8 cellular contexts compared by ENCODE assay signal in the genomic region with DNA sequence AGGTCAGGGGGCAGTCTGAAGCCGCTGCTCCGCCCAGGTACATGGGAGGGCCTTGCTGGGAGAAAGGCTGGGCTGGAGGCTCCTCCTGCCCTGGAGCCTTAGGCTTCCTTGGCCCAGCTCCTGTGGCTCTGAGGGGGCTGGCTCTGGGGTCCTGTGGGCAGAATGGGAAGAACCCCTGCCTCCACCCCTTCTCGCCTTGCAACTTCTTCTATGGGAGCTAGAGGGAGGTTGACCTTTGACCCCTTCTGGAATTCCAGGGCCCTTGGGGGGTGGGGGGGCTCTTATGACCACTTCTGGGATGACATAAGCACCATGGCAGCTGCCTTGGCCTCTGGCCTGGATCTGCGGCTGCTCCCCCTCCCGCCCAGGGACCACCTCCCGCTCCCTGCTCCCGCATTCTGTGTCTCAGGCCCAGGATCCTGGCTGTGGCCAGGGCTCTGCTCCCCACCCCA. TPM values are rescaled to one million over a fixed set of nuclear protein-coding genes. Genes with fewer than 3 reads are reported as not detected.
DNase-seq lines count a peak whose midpoint lies in the region; ATAC-seq and TF ChIP-seq lines count a peak whose summit lies in the region.
"Had no signal": no experiment of that assay in that cellular context is flagged by ENCODE, and none has a peak within 500 bp of the region (broad histone marks: within the 10 kb centered on the region; RNA-seq: fewer than 3 reads in every experiment).

No MANE protein-coding gene starts in this region.

- TF ChIP-seq CTCF in OCI-LY1 (IDR thresholded peaks at IDR 0.05; ENCODE audit: low read length) (no peak), esophagus squamous epithelium (IDR thresholded peaks at IDR 0.05) (no peak), uterus (IDR thresholded peaks at IDR 0.05) (no peak)

- H3K4me1 ChIP-seq in OCI-LY1 (ENCODE audit: insufficient read depth, low read length, severe bottlenecking) (peaks cover 52% of the 10 kb centered on the region), esophagus squamous epithelium (peaks cover 55 to 90% (median 64%) of the 10 kb centered on the region in 3 donors), mucosa of stomach (ENCODE audit: control insufficient read depth, insufficient read depth, low read length) (peaks cover 57% of the 10 kb centered on the region), uterus (peaks cover 40 to 56% of the 10 kb centered on the region in 2 donors)

- no peaks in the 10 kb centered on the region for H3K9me2 ChIP-seq in OCI-LY1 (ENCODE audit: low read depth, low read length)

- H3K9ac ChIP-seq in OCI-LY1 (ENCODE audit: low read length) (no peak overlapping the region), mucosa of stomach (ENCODE audit: low read length) (peak overlapping the region; percentile 39)

- H3K9me3 ChIP-seq in OCI-LY1 (ENCODE audit: low read length), result no peaks in the 10 kb centered on the region
- no peaks in the 10 kb centered on the region for H3K9me3 ChIP-seq in esophagus squamous epithelium
- H3K9me3 ChIP-seq in mucosa of stomach (ENCODE audit: control insufficient read depth, low read length), result no peaks in the 10 kb centered on the region
- H3K9me3 ChIP-seq in uterus, result no peaks in the 10 kb centered on the region

- peaks cover 38% of the 10 kb centered on the region for H3K4me1 Mint-ChIP-seq in stimulated activated naive CD8-positive, alpha-beta T cell treated with anti-CD3 and anti-CD28 coated beads, Interleukin-15, amount 100 ng/mL, for 72 hours

- no peaks in the 10 kb centered on the region for H3K27me3 ChIP-seq in OCI-LY1 (ENCODE audit: insufficient read depth, low read length)
- no peaks in the 10 kb centered on the region for H3K27me3 ChIP-seq in esophagus squamous epithelium
- no peaks in the 10 kb centered on the region for H3K27me3 ChIP-seq in mucosa of stomach (ENCODE audit: control insufficient read depth, insufficient read depth, low read length)
- no peaks in the 10 kb centered on the region for H3K27me3 ChIP-seq in uterus

- H3K4me3 ChIP-seq in OCI-LY1 (ENCODE audit: low read depth, low read length, poor library complexity, severe bottlenecking) (no peak overlapping the region), esophagus squamous epithelium (no peak overlapping the region), mucosa of stomach (ENCODE audit: low read length) (no peak overlapping the region), uterus (no peak overlapping the region)

- TF ChIP-seq POLR2A in esophagus squamous epithelium (IDR thresholded peaks at IDR 0.05), result no peak
- peak in 1 of 2 donors; percentile 41 for TF ChIP-seq POLR2A in uterus (IDR thresholded peaks at IDR 0.05)

- H2AFZ ChIP-seq in OCI-LY1 (ENCODE audit: low read length), result no peak overlapping the region

- peaks cover 5% of the 10 kb centered on the region; the same call in 1 of the 2 replicates for H3F3A ChIP-seq in OCI-LY1 (ENCODE audit: insufficient read depth, low read length)

- no peak for DNase-seq in esophagus squamous epithelium (lab: John Stamatoyannopoulos, UW)
- DNase-seq in uterus, result peak; percentile 85 to 87
- no peak for DNase-seq in stimulated activated naive CD8-positive, alpha-beta T cell treated with anti-CD3 and anti-CD28 coated beads, Interleukin-15, amount 100 ng/mL, for 72 hours
- no peak for DNase-seq in MV-4-11 (lab: John Stamatoyannopoulos, UW)
- DNase-seq: NCI-H1105 treated with DMSO at 0.1 percent for 48 hours had no signal

- H3K4me3 Mint-ChIP-seq in stimulated activated naive CD8-positive, alpha-beta T cell treated with anti-CD3 and anti-CD28 coated beads, Interleukin-15, amount 100 ng/mL, for 72 hours, result no peak overlapping the region

- no peak for ATAC-seq in stimulated activated naive CD8-positive, alpha-beta T cell treated with anti-CD3 and anti-CD28 coated beads, Interleukin-15, amount 100 ng/mL, for 72 hours
- no peak for ATAC-seq in GM18858 (IDR thresholded peaks at IDR 0.05; ENCODE audit: unreplicated experiment)

- H3K79me2 ChIP-seq in OCI-LY1 (ENCODE audit: insufficient read depth, low read length), result no peaks in the 10 kb centered on the region

- no peaks in the 10 kb centered on the region for H3K9me3 Mint-ChIP-seq in stimulated activated naive CD8-positive, alpha-beta T cell treated with anti-CD3 and anti-CD28 coated beads, Interleukin-15, amount 100 ng/mL, for 72 hours

- 63 to 87% methylated on average over 4 to 5 of the region's 7 CpGs for WGBS in esophagus squamous epithelium, 2 donors

- H3K27ac Mint-ChIP-seq in stimulated activated naive CD8-positive, alpha-beta T cell treated with anti-CD3 and anti-CD28 coated beads, Interleukin-15, amount 100 ng/mL, for 72 hours, result no peak overlapping the region

- H3K27ac ChIP-seq in OCI-LY1 (ENCODE audit: low read depth, low read length, poor library complexity, severe bottlenecking) (peak overlapping the region; percentile 27), esophagus squamous epithelium (peak overlapping the region; percentile 54 to 99 (median 94)), uterus (peak overlapping the region; percentile 99 to 100)

- intact Hi-C loops in esophagus squamous epithelium (cut with DNase I) (loop anchor here (10.0 kb wide), 1 partner anchor 339 kb away; no protein-coding TSS in a partner anchor), uterus (cut with DNase I; ENCODE audit: low total_unique reads) (loop anchor here (10.0 kb wide), 1 partner anchor 349 kb away; no protein-coding TSS in a partner anchor)

- H4K20me1 ChIP-seq in OCI-LY1 (ENCODE audit: insufficient read depth, low read length), result no peaks in the 10 kb centered on the region

- H3K27me3 Mint-ChIP-seq in stimulated activated naive CD8-positive, alpha-beta T cell treated with anti-CD3 and anti-CD28 coated beads, Interleukin-15, amount 100 ng/mL, for 72 hours, result no peaks in the 10 kb centered on the region

- no peak overlapping the region for H3K4me2 ChIP-seq in OCI-LY1 (ENCODE audit: low read length)

- H3K36me3 ChIP-seq in OCI-LY1 (ENCODE audit: insufficient read depth, low read length) (peaks cover 18% of the 10 kb centered on the region), esophagus squamous epithelium (peaks cover 12 to 82% (median 14%) of the 10 kb centered on the region in 3 donors), mucosa of stomach (ENCODE audit: control insufficient read depth, insufficient read depth, low read length) (peaks cover 31% of the 10 kb centered on the region), uterus (no peaks in the 10 kb centered on the region)

RNA-seq across cellular contexts. Expression of a gene that starts 32.2 kb away (rescaled TPM):
- total RNA-seq in esophagus squamous epithelium (1 to 10 TPM; 6.1 to 8.7 (median 7.2) TPM), uterus (10 to 100 TPM in 2 of 4 donors, 1 to 10 TPM in 2; 1.8 to 31.0 (median 14.5) TPM)

RNA-seq across cellular contexts. Expression of a gene that starts 34.7 kb away (rescaled TPM):
- total RNA-seq in esophagus squamous epithelium (100 to 1,000 TPM in 1 of 4 donors, 10 to 100 TPM in 3; 59.1 to 110 (median 80.6) TPM), uterus (100 to 1,000 TPM in 1 of 4 donors, 10 to 100 TPM in 3; 28.9 to 107 (median 62.1) TPM)

RNA-seq across cellular contexts. Expression of a gene that starts 35.3 kb away (rescaled TPM):
- total RNA-seq in esophagus squamous epithelium, result 10 to 100 TPM; 25.3 to 61.5 (median 44.9) TPM
- total RNA-seq in uterus, result 10 to 100 TPM; 20.0 to 42.4 (median 27.4) TPM

Comparison
In these comparisons a context has a peak if more than half of its experiments do, and no peak if none do; other contexts are left out.
1. H3K27ac ChIP-seq: peak in every context shown above with its lines; median percentile 100 in uterus; 94 in esophagus squamous epithelium; 27 in OCI-LY1.
2. DNase-seq: peak in uterus (2 of 2); none in esophagus squamous epithelium (single experiment), stimulated activated naive CD8-positive, alpha-beta T cell treated with anti-CD3 and anti-CD28 coated beads, Interleukin-15, amount 100 ng/mL, for 72 hours (0 of 2) and MV-4-11 (single experiment).